Comparison of ENCODE assay signal across 9 cellular contexts in the genomic region with DNA sequence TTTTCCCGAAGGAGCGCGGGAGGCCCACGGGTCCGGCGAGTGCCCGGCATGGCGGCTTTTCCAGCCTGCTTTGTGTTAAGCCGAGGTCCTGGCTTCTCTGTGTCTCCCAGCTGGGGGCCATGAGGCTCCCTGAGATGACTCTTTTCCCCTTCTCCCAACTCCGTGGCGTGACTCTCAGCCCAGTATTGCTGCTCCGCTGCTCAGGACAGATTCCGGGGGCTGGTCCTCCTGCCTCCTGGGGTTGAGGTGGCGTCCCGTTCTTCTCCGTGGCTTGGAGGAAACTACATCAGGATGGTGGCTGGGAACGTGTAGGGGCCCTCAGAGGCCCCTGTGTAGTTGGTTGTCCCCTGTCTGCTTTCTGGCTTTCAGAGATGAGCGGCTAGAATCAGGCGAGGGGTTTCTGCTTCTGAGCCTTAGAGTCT. TPM values are rescaled to one million over a fixed set of nuclear protein-coding genes. Genes with fewer than 3 reads are reported as not detected.
A peak's percentile ranks its signal among the peaks of the same experiment; 100 is the strongest.
DNase-seq lines count a peak whose midpoint lies in the region; ATAC-seq, FAIRE-seq and TF ChIP-seq lines count a peak whose summit lies in the region.
"Had no signal": no experiment of that assay in that cellular context is flagged by ENCODE, and none has a peak within 500 bp of the region (broad histone marks: within the 10 kb centered on the region; RNA-seq: fewer than 3 reads in every experiment).

No MANE protein-coding gene starts in this region.

- H3K4me3 ChIP-seq in AG09309 (ENCODE audit: control insufficient read depth, low read depth, low read length), result peak overlapping the region; percentile 74
- H3K4me3 ChIP-seq in KMS-11 (IDR thresholded peaks at IDR 0.05; ENCODE audit: insufficient read depth, low read depth, low read length), result no peak overlapping the region
- H3K4me3 ChIP-seq in colonic mucosa, result peak overlapping the region; percentile 94
- H3K4me3 ChIP-seq in muscle layer of duodenum (ENCODE audit: low read depth in 1 of 2, low read length in 2 of 2), result peak overlapping the region; percentile 71 to 97

- no peaks in the 10 kb centered on the region for H4K20me1 ChIP-seq in KMS-11 (ENCODE audit: insufficient read depth)

- H3K9ac ChIP-seq in KMS-11, result peak overlapping the region; percentile 47; the same call in 1 of the 2 replicates
- peak overlapping the region; percentile 77 to 88 for H3K9ac ChIP-seq in colonic mucosa (ENCODE audit: low read depth in 2 of 2, low read length in 2 of 2)

- no peak for FAIRE-seq in GM12892 (lab: Jason Lieb, UNC)

- intact Hi-C loops in colonic mucosa (cut with DNase I), result no loop called here

- no peak for TF ChIP-seq CTCF in AG09309 (IDR thresholded peaks at IDR 0.05; ENCODE audit: control insufficient read depth, insufficient read depth, low read depth, low read length, missing control alignments)
- TF ChIP-seq CTCF in KMS-11 (conservative IDR thresholded peaks at IDR 0.05; ENCODE audit: low read depth, low read length), result no peak
- TF ChIP-seq CTCF in colonic mucosa (IDR thresholded peaks at IDR 0.05), result no peak

- peaks cover 23% of the 10 kb centered on the region for H3K4me1 ChIP-seq in KMS-11 (ENCODE audit: low read depth, poor library complexity, severe bottlenecking)
- peaks cover 16% of the 10 kb centered on the region for H3K4me1 ChIP-seq in colonic mucosa
- H3K4me1 ChIP-seq in muscle layer of duodenum (ENCODE audit: control insufficient read depth in 1 of 2, insufficient read depth in 2 of 2, low read length in 2 of 2), result peaks cover 0 to 29% of the 10 kb centered on the region in 2 donors

- no peak for ATAC-seq in HG03159 (IDR thresholded peaks at IDR 0.05; ENCODE audit: unreplicated experiment)

- H3K9me3 ChIP-seq in colonic mucosa, result no peaks in the 10 kb centered on the region
- no peaks in the 10 kb centered on the region for H3K9me3 ChIP-seq in muscle layer of duodenum (ENCODE audit: control insufficient read depth in 1 of 2, low read length in 2 of 2)

- H3K27me3 ChIP-seq in KMS-11 (ENCODE audit: insufficient read depth, low read depth) (no peaks in the 10 kb centered on the region), colonic mucosa (no peaks in the 10 kb centered on the region), muscle layer of duodenum (ENCODE audit: low read depth, low read length) (no peaks in the 10 kb centered on the region)

- no peak overlapping the region for H3K27ac ChIP-seq in KMS-11
- H3K27ac ChIP-seq in colonic mucosa, result no peak overlapping the region
- no peak overlapping the region for H3K27ac ChIP-seq in muscle layer of duodenum (ENCODE audit: low read length)

- H3K36me3 ChIP-seq in KMS-11 (ENCODE audit: insufficient read depth) (peaks cover 3% of the 10 kb centered on the region; the same call in 1 of the 2 replicates), colonic mucosa (no peaks in the 10 kb centered on the region), muscle layer of duodenum (ENCODE audit: control insufficient read depth in 1 of 2, insufficient read depth in 2 of 2, low read length in 2 of 2) (peaks cover 0 to 68% of the 10 kb centered on the region in 2 donors)

- peak overlapping the region; percentile 85 for H3K4me2 ChIP-seq in KMS-11

- no peak for TF ChIP-seq POLR2A in GM12892 (IDR thresholded peaks at IDR 0.05; ENCODE audit: low read depth, low read length)

- DNase-seq in AG09309 (ENCODE audit: low read depth), result no peak
- DNase-seq in colonic mucosa, result no peak
- DNase-seq in NCI-H1105 (lab: John Stamatoyannopoulos, UW), result no peak
- DNase-seq in GM12892 (ENCODE audit: insufficient read length), result no peak
- DNase-seq in cerebellar nuclear complex (lab: John Stamatoyannopoulos, UW), result no peak
- DNase-seq: SHP77 had no signal

- H3K79me2 ChIP-seq in KMS-11 (ENCODE audit: insufficient read depth, low read depth), result peaks cover 17% of the 10 kb centered on the region; the same call in 1 of the 2 replicates

- H2AFZ ChIP-seq in KMS-11 (ENCODE audit: low read depth), result no peak overlapping the region

RNA-seq across cellular contexts. Expression of a gene that starts 1.0 kb away (rescaled TPM):
- 100 to 1,000 TPM in 1 of 2 donors, 10 to 100 TPM in 1; 70.8 to 129 TPM for total RNA-seq in colonic mucosa
- 34.6 TPM for polyA plus RNA-seq in GM12892 (2012; ENCODE audit: missing spikeins)

RNA-seq across cellular contexts. Expression of a gene that starts 1.0 kb away (rescaled TPM):
- total RNA-seq in colonic mucosa, result 10 to 100 TPM; 30.6 to 32.1 TPM
- polyA plus RNA-seq in GM12892 (2012; ENCODE audit: missing spikeins), result 7.1 TPM

RNA-seq across cellular contexts. Expression of a gene that starts 13.0 kb away (rescaled TPM):
- 100 to 1,000 TPM; 113 to 253 TPM for total RNA-seq in colonic mucosa
- polyA plus RNA-seq in GM12892 (2012; ENCODE audit: missing spikeins), result 72.0 TPM

RNA-seq across cellular contexts. Expression of a gene that starts 15.2 kb away (rescaled TPM):
- 100 to 1,000 TPM; 115 to 183 TPM for total RNA-seq in colonic mucosa
- polyA plus RNA-seq in GM12892 (2012; ENCODE audit: missing spikeins), result 55.0 TPM

RNA-seq across cellular contexts. Expression of a gene that starts 21.2 kb away (rescaled TPM):
- 10 to 100 TPM in 1 of 2 donors, 1 to 10 TPM in 1; 7.0 to 16.6 TPM for total RNA-seq in colonic mucosa
- 2.2 TPM for polyA plus RNA-seq in GM12892 (2012; ENCODE audit: missing spikeins)
